Comparison of ENCODE assay signal across 26 cellular contexts in the genomic region with DNA sequence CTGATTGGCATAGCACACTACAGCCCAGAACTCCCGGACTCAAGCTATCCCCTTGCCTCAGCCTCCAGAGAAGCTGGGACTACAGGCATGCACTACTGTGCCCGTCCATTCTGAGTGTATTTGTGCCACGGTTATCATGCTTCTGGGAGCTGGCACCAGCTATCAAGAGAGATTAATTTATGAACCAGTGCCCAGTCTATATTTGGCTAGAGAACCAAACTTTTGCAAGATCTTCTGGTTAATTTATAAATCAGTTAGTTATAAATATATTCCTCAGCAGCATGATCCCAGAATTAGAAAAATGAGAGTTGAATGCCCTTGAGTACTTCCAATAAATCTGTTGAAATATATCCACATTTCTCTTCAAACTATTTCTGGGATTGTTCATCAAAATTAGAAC.
"Had no signal": no experiment of that assay in that cellular context is flagged by ENCODE, and none has a peak within 500 bp of the region (broad histone marks: within the 10 kb centered on the region; RNA-seq: fewer than 3 reads in every experiment).

No MANE protein-coding gene starts in this region.

- H3K27ac ChIP-seq: heart left ventricle, neural progenitor cell, neutrophil, right atrium auricular region, skin epidermis, suprapubic skin, thoracic aorta, tibial artery, upper lobe of right lung had no signal

- H3K9me3 ChIP-seq: neutrophil, right atrium auricular region, suprapubic skin, thoracic aorta, tibial artery, upper lobe of right lung had no signal

- H3K27me3 ChIP-seq: neural progenitor cell, right atrium auricular region, suprapubic skin had no signal

- H3K4me1 ChIP-seq: neural progenitor cell, right atrium auricular region, suprapubic skin, tibial artery, upper lobe of right lung had no signal

- DNase-seq: heart left ventricle; hypothalamus; immature natural killer cell; kidney; mesendoderm; naive B cell; natural killer cell; nephron progenitor cell; occipital lobe; stimulated activated CD4-positive, alpha-beta T cell treated with anti-CD3 and anti-CD28 coated beads, Interleukin-12 subunit alpha, Interleukin-12 subunit beta, amount 100 ng/mL, for 4 hours; stimulated activated CD4-positive, alpha-beta T cell treated with anti-CD3 and anti-CD28 coated beads, Interleukin-15, amount 100 ng/mL, for 24 hours; stimulated activated CD4-positive, alpha-beta T cell treated with anti-CD3 and anti-CD28 coated beads, Interleukin-2, amount 100 ng/mL, for 24 hours; stimulated activated CD4-positive, alpha-beta T cell treated with anti-CD3 and anti-CD28 coated beads, Interleukin-4, amount 100 ng/mL, for 1 hour; stimulated activated naive B cell treated with anti-CD40 and anti-IgM and Interleukin-4, amounts not matched to agents 10 μg/mL and 1 μg/mL and 100 μg/mL, for 72 hours; stimulated activated naive CD8-positive, alpha-beta T cell treated with anti-CD3 and anti-CD28 coated beads, Interleukin-15, Interleukin-2, amounts not matched to agents 100 U/mL and 50 U/mL, for 24 hours; tibial artery; trophoblast cell; upper lobe of right lung had no signal

- ATAC-seq: sciatic nerve; stimulated activated naive B cell treated with anti-CD40 and anti-IgM and Interleukin-4, amounts not matched to agents 10 μg/mL and 1 μg/mL and 100 μg/mL, for 72 hours; stimulated activated naive CD8-positive, alpha-beta T cell treated with anti-CD3 and anti-CD28 coated beads, Interleukin-15, Interleukin-2, amounts not matched to agents 100 U/mL and 50 U/mL, for 24 hours; upper lobe of right lung had no signal

- H3K36me3 ChIP-seq: heart left ventricle, neural progenitor cell, neutrophil, right atrium auricular region, suprapubic skin, thoracic aorta, tibial artery, upper lobe of right lung had no signal

- H3K4me3 ChIP-seq: heart left ventricle, lung, neural progenitor cell, right atrium auricular region, skin epidermis, suprapubic skin, thoracic aorta, tibial artery, upper lobe of right lung had no signal
